In genomic region chr9:114688388-114688787, GRCh38 we compare ENCODE assay signal across 19 cellular contexts. TPM values are rescaled to one million over a fixed set of nuclear protein-coding genes. Genes with fewer than 3 reads are reported as not detected.
A peak's percentile ranks its signal among the peaks of the same experiment; 100 is the strongest.
DNase-seq lines count a peak whose midpoint lies in the region; ATAC-seq and TF ChIP-seq lines count a peak whose summit lies in the region.
"Had no signal": no experiment of that assay in that cellular context is flagged by ENCODE, and none has a peak within 500 bp of the region (broad histone marks: within the 10 kb centered on the region; RNA-seq: fewer than 3 reads in every experiment).

No MANE protein-coding gene starts in this region.

- H3K9me3 ChIP-seq in Karpas-422 (ENCODE audit: low read length), result no peaks in the 10 kb centered on the region

- H3K36me3 ChIP-seq in Karpas-422 (ENCODE audit: insufficient read depth, low read length), result no peaks in the 10 kb centered on the region

- no peaks in the 10 kb centered on the region for H4K20me1 ChIP-seq in Karpas-422 (ENCODE audit: insufficient read depth, low read depth, low read length)

- H3K9me3 Mint-ChIP-seq in activated naive CD4-positive, alpha-beta T cell treated with anti-CD3 and anti-CD28 coated beads for 36 hours, result peaks cover 4% of the 10 kb centered on the region
- peaks cover 0 to 28% of the 10 kb centered on the region in 2 donors for H3K9me3 Mint-ChIP-seq in activated naive CD4-positive, alpha-beta T cell treated with anti-CD3 and anti-CD28 coated beads, Interleukin-2, amount 50 U/mL, for 72 hours
- peaks cover 13% of the 10 kb centered on the region for H3K9me3 Mint-ChIP-seq in activated CD8-positive, alpha-beta T cell treated with anti-CD3 and anti-CD28 coated beads for 36 hours
- H3K9me3 Mint-ChIP-seq in activated naive CD8-positive, alpha-beta T cell (ENCODE audit: low read depth), result no peaks in the 10 kb centered on the region
- H3K9me3 Mint-ChIP-seq in stimulated activated naive CD8-positive, alpha-beta T cell treated with anti-CD3 and anti-CD28 coated beads, Interleukin-15, amount 100 ng/mL, for 72 hours, result peaks cover 15 to 29% of the 10 kb centered on the region in 2 donors

- H3K27me3 ChIP-seq in Karpas-422 (ENCODE audit: low read length), result no peaks in the 10 kb centered on the region

- no peak overlapping the region for H3K4me3 ChIP-seq in Karpas-422 (ENCODE audit: low read length)

- peaks cover 73% of the 10 kb centered on the region for H3K4me1 Mint-ChIP-seq in activated naive CD4-positive, alpha-beta T cell treated with anti-CD3 and anti-CD28 coated beads for 36 hours (ENCODE audit: low read depth)
- peaks cover 82% of the 10 kb centered on the region for H3K4me1 Mint-ChIP-seq in activated CD8-positive, alpha-beta T cell treated with anti-CD3 and anti-CD28 coated beads for 36 hours (ENCODE audit: low read depth)
- peaks cover 77% of the 10 kb centered on the region for H3K4me1 Mint-ChIP-seq in activated naive CD8-positive, alpha-beta T cell (ENCODE audit: low read depth)
- H3K4me1 Mint-ChIP-seq in stimulated activated naive CD8-positive, alpha-beta T cell treated with anti-CD3 and anti-CD28 coated beads, Interleukin-15, amount 100 ng/mL, for 72 hours, result peaks cover 90% of the 10 kb centered on the region

- no peak for TF ChIP-seq CTCF in activated CD8-positive, alpha-beta T cell treated with anti-CD3 and anti-CD28 coated beads for 36 hours (IDR thresholded peaks at IDR 0.05)

- H3K27ac ChIP-seq in Karpas-422 (ENCODE audit: low read length), result no peak overlapping the region
- H3K27ac ChIP-seq: C4-2B had no signal

- no peak overlapping the region for H3K9ac ChIP-seq in Karpas-422 (ENCODE audit: low read length)

- no peaks in the 10 kb centered on the region for H3K36me3 Mint-ChIP-seq in activated naive CD4-positive, alpha-beta T cell treated with anti-CD3 and anti-CD28 coated beads for 36 hours (ENCODE audit: low read depth)
- peaks cover 26 to 45% of the 10 kb centered on the region in 2 donors for H3K36me3 Mint-ChIP-seq in activated naive CD4-positive, alpha-beta T cell treated with anti-CD3 and anti-CD28 coated beads, Interleukin-2, amount 50 U/mL, for 72 hours
- H3K36me3 Mint-ChIP-seq in activated CD8-positive, alpha-beta T cell treated with anti-CD3 and anti-CD28 coated beads for 36 hours (ENCODE audit: low read depth), result peaks cover 31% of the 10 kb centered on the region
- peaks cover 8% of the 10 kb centered on the region for H3K36me3 Mint-ChIP-seq in activated naive CD8-positive, alpha-beta T cell

- H2AFZ ChIP-seq in Karpas-422 (ENCODE audit: low read length), result no peak overlapping the region

- POLR2A ChIA-PET in activated CD8-positive, alpha-beta T cell treated with anti-CD3 and anti-CD28 coated beads for 36 hours (lab: Charles Lee), result interaction anchor here (0.7 to 2.5 kb wide), 6 partner anchors 9 to 242 kb away, joined by 3 to 15 read pairs (median 3); partner anchors contain the start of gene TNFSF8

- CTCF ChIA-PET in activated naive CD4-positive, alpha-beta T cell treated with anti-CD3 and anti-CD28 coated beads for 36 hours (lab: Charles Lee), result interaction anchor here (0.6 to 5.4 kb wide), 6 partner anchors 10 to 294 kb away, joined by 3 to 36 read pairs (median 4); no protein-coding TSS in a partner anchor
- CTCF ChIA-PET in activated CD8-positive, alpha-beta T cell treated with anti-CD3 and anti-CD28 coated beads for 36 hours (lab: Charles Lee), result interaction anchor here (1.0 to 4.3 kb wide), 6 partner anchors 30 to 303 kb away, joined by 3 to 19 read pairs (median 3); no protein-coding TSS in a partner anchor

- DNase-seq in activated naive CD4-positive, alpha-beta T cell treated with anti-CD3 and anti-CD28 coated beads for 36 hours, result no peak
- no peak for DNase-seq in activated naive CD4-positive, alpha-beta T cell treated with anti-CD3 and anti-CD28 coated beads, Interleukin-2, amount 50 U/mL, for 72 hours (ENCODE audit: low spot score in 2 of 2)
- DNase-seq in activated CD8-positive, alpha-beta T cell treated with anti-CD3 and anti-CD28 coated beads for 36 hours, result no peak
- DNase-seq in stimulated activated naive CD8-positive, alpha-beta T cell treated with anti-CD3 and anti-CD28 coated beads, Interleukin-15, amount 100 ng/mL, for 72 hours, result no peak
- DNase-seq in Karpas-422 (no peak), DMS53 treated with DMSO at 0.1 percent for 48 hours (lab: John Stamatoyannopoulos, UW; ENCODE audit: unreplicated experiment) (no peak)
- DNase-seq: ACHN, DMS 273 treated with DMSO at 0.1 percent for 48 hours, GDM1, KG1, NCI-H1417, NCI-H187, NCI-H2107, NCI-H510A, NCI-H774, SHP77 had no signal

- no peak overlapping the region for H3K4me3 Mint-ChIP-seq in activated naive CD4-positive, alpha-beta T cell treated with anti-CD3 and anti-CD28 coated beads for 36 hours
- H3K4me3 Mint-ChIP-seq in activated CD8-positive, alpha-beta T cell treated with anti-CD3 and anti-CD28 coated beads for 36 hours, result no peak overlapping the region
- H3K4me3 Mint-ChIP-seq in activated naive CD8-positive, alpha-beta T cell, result no peak overlapping the region
- peak overlapping the region in 1 of 2 donors; percentile 13 for H3K4me3 Mint-ChIP-seq in stimulated activated naive CD8-positive, alpha-beta T cell treated with anti-CD3 and anti-CD28 coated beads, Interleukin-15, amount 100 ng/mL, for 72 hours

- H3K4me2 ChIP-seq in Karpas-422 (ENCODE audit: low read depth, low read length, poor library complexity, severe bottlenecking), result no peak overlapping the region

- ATAC-seq in activated naive CD4-positive, alpha-beta T cell treated with anti-CD3 and anti-CD28 coated beads, Interleukin-2, amount 50 U/mL, for 72 hours, result no peak
- no peak for ATAC-seq in activated CD8-positive, alpha-beta T cell treated with anti-CD3 and anti-CD28 coated beads for 36 hours
- no peak for ATAC-seq in stimulated activated naive CD8-positive, alpha-beta T cell treated with anti-CD3 and anti-CD28 coated beads, Interleukin-15, amount 100 ng/mL, for 72 hours

- H3K9me2 ChIP-seq in Karpas-422 (replicated peaks; ENCODE audit: insufficient read depth, low read length), result no peaks in the 10 kb centered on the region

- H3K27ac Mint-ChIP-seq in activated naive CD4-positive, alpha-beta T cell treated with anti-CD3 and anti-CD28 coated beads for 36 hours, result peak overlapping the region; percentile 50
- H3K27ac Mint-ChIP-seq in activated naive CD4-positive, alpha-beta T cell treated with anti-CD3 and anti-CD28 coated beads, Interleukin-2, amount 50 U/mL, for 72 hours, result peak overlapping the region in 1 of 2 donors; percentile 99
- peak overlapping the region; percentile 97 for H3K27ac Mint-ChIP-seq in activated CD8-positive, alpha-beta T cell treated with anti-CD3 and anti-CD28 coated beads for 36 hours
- peak overlapping the region; percentile 80 for H3K27ac Mint-ChIP-seq in activated naive CD8-positive, alpha-beta T cell
- peak overlapping the region; percentile 4 to 95 for H3K27ac Mint-ChIP-seq in stimulated activated naive CD8-positive, alpha-beta T cell treated with anti-CD3 and anti-CD28 coated beads, Interleukin-15, amount 100 ng/mL, for 72 hours

- H3K79me2 ChIP-seq in Karpas-422 (ENCODE audit: low read length), result no peaks in the 10 kb centered on the region

- no peaks in the 10 kb centered on the region for H3K27me3 Mint-ChIP-seq in activated naive CD4-positive, alpha-beta T cell treated with anti-CD3 and anti-CD28 coated beads for 36 hours (ENCODE audit: low read depth)
- no peaks in the 10 kb centered on the region for H3K27me3 Mint-ChIP-seq in activated CD8-positive, alpha-beta T cell treated with anti-CD3 and anti-CD28 coated beads for 36 hours
- no peaks in the 10 kb centered on the region for H3K27me3 Mint-ChIP-seq in activated naive CD8-positive, alpha-beta T cell
- no peaks in the 10 kb centered on the region for H3K27me3 Mint-ChIP-seq in stimulated activated naive CD8-positive, alpha-beta T cell treated with anti-CD3 and anti-CD28 coated beads, Interleukin-15, amount 100 ng/mL, for 72 hours

- H3K4me1 ChIP-seq in Karpas-422 (ENCODE audit: low read length), result no peaks in the 10 kb centered on the region

- intact Hi-C loops in activated naive CD4-positive, alpha-beta T cell treated with anti-CD3 and anti-CD28 coated beads for 36 hours (cut with micrococcal nuclease), result no loop called here
- intact Hi-C loops in activated CD8-positive, alpha-beta T cell treated with anti-CD3 and anti-CD28 coated beads for 36 hours (cut with micrococcal nuclease), result no loop called here

RNA-seq across cellular contexts. Expression of gene TEX48, which starts 6.4 kb away (rescaled TPM):
- total RNA-seq in activated naive CD4-positive, alpha-beta T cell treated with anti-CD3 and anti-CD28 coated beads for 36 hours, result not detected
- total RNA-seq in activated naive CD4-positive, alpha-beta T cell treated with anti-CD3 and anti-CD28 coated beads, Interleukin-2, amount 50 U/mL, for 72 hours, result not detected
- under 1 TPM in 1 of 2 experiments, not detected in 1; 0.65 TPM for total RNA-seq in activated CD8-positive, alpha-beta T cell treated with anti-CD3 and anti-CD28 coated beads for 36 hours
- total RNA-seq in Karpas-422 (2014; rRNA removed; shearing (Covaris generic); ENCODE audit: low replicate concordance), result not detected in 2 replicates
- total RNA-seq: OCI-LY7 had no signal

RNA-seq across cellular contexts. Expression of gene TEX53, which starts 30.8 kb away (rescaled TPM):
- total RNA-seq in activated naive CD4-positive, alpha-beta T cell treated with anti-CD3 and anti-CD28 coated beads for 36 hours, result not detected
- not detected for total RNA-seq in activated naive CD4-positive, alpha-beta T cell treated with anti-CD3 and anti-CD28 coated beads, Interleukin-2, amount 50 U/mL, for 72 hours
- not detected for total RNA-seq in activated CD8-positive, alpha-beta T cell treated with anti-CD3 and anti-CD28 coated beads for 36 hours
- total RNA-seq in Karpas-422 (2014; rRNA removed; shearing (Covaris generic); ENCODE audit: low replicate concordance), result not detected in 2 replicates
- total RNA-seq: OCI-LY7 had no signal
